In the genomic region with DNA sequence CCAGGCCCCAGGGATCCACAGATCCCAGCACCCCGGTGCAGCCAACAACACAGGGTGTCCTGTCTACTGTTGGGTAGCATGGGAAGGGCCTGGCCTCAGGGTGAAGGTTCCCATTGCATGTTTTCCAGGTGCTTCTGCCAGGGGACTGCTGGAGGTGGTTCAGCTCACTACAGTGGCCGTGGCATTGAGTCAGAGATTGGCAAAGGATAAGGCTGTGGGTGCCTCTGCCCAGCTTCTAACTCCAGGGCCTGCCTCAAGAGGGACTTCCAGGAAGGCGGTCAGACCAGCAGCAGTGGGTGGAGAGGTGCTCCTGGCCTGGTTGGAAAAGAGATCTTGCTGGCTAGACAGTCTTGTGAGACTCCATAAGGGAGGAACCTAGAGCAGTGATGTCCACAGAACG, we compare ENCODE assay signal across 20 cellular contexts. TPM values are rescaled to one million over a fixed set of nuclear protein-coding genes. Genes with fewer than 3 reads are reported as not detected.
A peak's percentile ranks its signal among the peaks of the same experiment; 100 is the strongest.
DNase-seq lines count a peak whose midpoint lies in the region; ATAC-seq, FAIRE-seq and TF ChIP-seq lines count a peak whose summit lies in the region.
"Had no signal": no experiment of that assay in that cellular context is flagged by ENCODE, and none has a peak within 500 bp of the region (broad histone marks: within the 10 kb centered on the region; RNA-seq: fewer than 3 reads in every experiment).

No MANE protein-coding gene starts in this region.

- TF ChIP-seq CTCF in ascending aorta (IDR thresholded peaks at IDR 0.05) (no peak), endothelial cell of umbilical vein (IDR thresholded peaks at IDR 0.05; ENCODE audit: extremely low read depth in 1 of 2, insufficient read depth in 1 of 2, low read depth in 1 of 2, low read length in 2 of 2) (no peak), thoracic aorta (IDR thresholded peaks at IDR 0.05) (no peak)

- H4K20me1 ChIP-seq in endothelial cell of umbilical vein (replicated peaks; ENCODE audit: control insufficient read depth, extremely low read depth, insufficient read depth, low read length): no peaks in the 10 kb centered on the region

- no peak overlapping the region for H3K9ac ChIP-seq in endothelial cell of umbilical vein (replicated peaks; ENCODE audit: extremely low read depth, insufficient read depth, low read length)

- H3K9me3 ChIP-seq in ascending aorta: no peaks in the 10 kb centered on the region
- no peaks in the 10 kb centered on the region for H3K9me3 ChIP-seq in endothelial cell of umbilical vein (replicated peaks; ENCODE audit: control insufficient read depth, insufficient read depth, low read length)
- no peaks in the 10 kb centered on the region for H3K9me3 ChIP-seq in thoracic aorta
- H3K9me3 ChIP-seq: BLaER1 had no signal

- no peaks in the 10 kb centered on the region for H3K9me1 ChIP-seq in endothelial cell of umbilical vein (replicated peaks; ENCODE audit: control insufficient read depth, extremely low read depth, insufficient read depth, low read length)

- POLR2A ChIA-PET in endothelial cell of umbilical vein (lab: Charles Lee): no interaction called here
- POLR2A ChIA-PET in T-cell (lab: Charles Lee): no interaction called here

- TSS peak; percentile 10 for BruUV-seq in endothelial cell of umbilical vein (replicated peaks; lab: Mats Ljungman, UMichigan)

- H3K27me3 ChIP-seq in ascending aorta (no peaks in the 10 kb centered on the region), endothelial cell of umbilical vein (ENCODE audit: control insufficient read depth in 2 of 2, insufficient read depth in 2 of 2, low read length in 2 of 2) (no peaks in the 10 kb centered on the region), thoracic aorta (replicated peaks; ENCODE audit: insufficient read depth) (no peaks in the 10 kb centered on the region)
- H3K27me3 ChIP-seq: BLaER1 had no signal

- H3K4me1 Mint-ChIP-seq in T-cell: no peaks in the 10 kb centered on the region

- peak; percentile 21 for ATAC-seq in thoracic aorta (ENCODE audit: insufficient number of reproducible peaks, low FRiP score, low read depth)
- ATAC-seq in T-cell (replicated peaks in 1 of 4): no peak
- no peak for ATAC-seq in GM18505 (IDR thresholded peaks at IDR 0.05; ENCODE audit: unreplicated experiment)
- ATAC-seq: GM23338, K562 had no signal

- dilution Hi-C loops in endothelial cell of umbilical vein (cut with MboI; ENCODE audit: extremely low pct_ligation_motif_present, low sequenced_read_pairs): no loop called here

- DNase-seq in M059J (ENCODE audit: low read depth) (peak; percentile 35), ascending aorta (ENCODE audit: low spot score in 2 of 2) (no peak), endothelial cell of umbilical vein (ENCODE audit: low read depth, low spot score) (no peak), thoracic aorta (ENCODE audit: low spot score) (no peak), T-helper 2 cell (no peak), T-cell (no peak), NOMO-1 (lab: John Stamatoyannopoulos, UW; ENCODE audit: unreplicated experiment in 2 of 2) (no peak)
- DNase-seq: CD8-positive, alpha-beta memory T cell; DMS 273 treated with DMSO at 0.1 percent for 48 hours; NCI-H1105; NCI-H187 treated with DMSO at 0.1 percent for 48 hours; NCI-H2227 treated with DMSO at 0.1 percent for 48 hours; NCI-H526 treated with DMSO at 0.1 percent for 48 hours; NK-92 treated with Interleukin-12 subunit alpha and Interleukin-12 subunit beta, amount 100 ng/mL, for 24 hours; SHP77 had no signal

- peaks cover 26% of the 10 kb centered on the region for H3K36me3 Mint-ChIP-seq in T-cell

- H3K36me3 ChIP-seq in ascending aorta (peaks cover 96 to 98% of the 10 kb centered on the region in 2 donors), endothelial cell of umbilical vein (ENCODE audit: control insufficient read depth in 2 of 2, extremely low read depth in 1 of 2, insufficient read depth in 2 of 2, low read length in 2 of 2) (peaks cover 37 to 84% of the 10 kb centered on the region in 2 experiments), thoracic aorta (peaks cover 84% of the 10 kb centered on the region)

- peak overlapping the region; percentile 34 to 41 for H3K27ac ChIP-seq in ascending aorta
- no peak overlapping the region for H3K27ac ChIP-seq in endothelial cell of umbilical vein (ENCODE audit: insufficient read depth, low read depth, low read length)
- H3K27ac ChIP-seq in thoracic aorta: peak overlapping the region in 1 of 2 donors; percentile 13

- H3K4me3 ChIP-seq in ascending aorta: no peak overlapping the region
- no peak overlapping the region for H3K4me3 ChIP-seq in endothelial cell of umbilical vein (replicated peaks in 1 of 3; ENCODE audit: insufficient read depth in 1 of 3, low read depth in 1 of 3, low read length in 3 of 3)
- H3K4me3 ChIP-seq in thoracic aorta: no peak overlapping the region
- H3K4me3 ChIP-seq: BLaER1, GM23338, K562 had no signal

- no peak overlapping the region for H3K4me3 Mint-ChIP-seq in T-cell
- H3K4me3 Mint-ChIP-seq: CD8-positive, alpha-beta memory T cell; GM23338 had no signal

- no peaks in the 10 kb centered on the region for H3K27me3 Mint-ChIP-seq in T-cell
- H3K27me3 Mint-ChIP-seq: CD8-positive, alpha-beta memory T cell had no signal

- no peak for TF ChIP-seq POLR2A in endothelial cell of umbilical vein (IDR thresholded peaks at IDR 0.05; ENCODE audit: low read depth, low read length)
- no peak for TF ChIP-seq POLR2A in GM18505 (IDR thresholded peaks at IDR 0.05; ENCODE audit: borderline replicate concordance, extremely low read depth, insufficient read depth, insufficient read length)

- H3K4me1 ChIP-seq in ascending aorta (no peaks in the 10 kb centered on the region), endothelial cell of umbilical vein (ENCODE audit: control insufficient read depth, extremely low read depth, insufficient read depth, low read length) (no peaks in the 10 kb centered on the region), thoracic aorta (ENCODE audit: control insufficient read depth in 1 of 2, low read depth in 2 of 2) (peaks cover 0 to 9% of the 10 kb centered on the region in 2 donors)

- H3K27ac Mint-ChIP-seq in T-cell: no peak overlapping the region
- H3K27ac Mint-ChIP-seq: GM23338 had no signal

- CTCF ChIA-PET in endothelial cell of umbilical vein (lab: Charles Lee): interaction anchor here (1.4 to 1.6 kb wide), 2 partner anchors 10 to 244 kb away, joined by 5 to 8 read pairs; no protein-coding TSS in a partner anchor
- CTCF ChIA-PET in T-cell (lab: Charles Lee): no interaction called here

- H3K9me3 Mint-ChIP-seq in T-cell: no peaks in the 10 kb centered on the region
- H3K9me3 Mint-ChIP-seq: CD8-positive, alpha-beta memory T cell; GM23338 had no signal

- H2AFZ ChIP-seq in endothelial cell of umbilical vein (ENCODE audit: low read depth, low read length): no peak overlapping the region
- H2AFZ ChIP-seq: GM23338 had no signal

- FAIRE-seq in endothelial cell of umbilical vein (lab: Jason Lieb, UNC): no peak
- FAIRE-seq: HTR-8/SVneo, K562 had no signal

- H3K4me2 ChIP-seq in endothelial cell of umbilical vein (ENCODE audit: insufficient read depth, low read length): no peak overlapping the region
- H3K4me2 ChIP-seq: BLaER1, GM23338 had no signal

- intact Hi-C loops in ascending aorta (cut with DNase I): no loop called here
- intact Hi-C loops in endothelial cell of umbilical vein (cut with micrococcal nuclease): loop anchor here (1.0 kb wide), 1 partner anchor 54 kb away; no protein-coding TSS in a partner anchor

- H3K79me2 ChIP-seq in endothelial cell of umbilical vein (ENCODE audit: control insufficient read depth, insufficient read depth, low read length): peaks cover 17% of the 10 kb centered on the region

TF ChIP-seq in endothelial cell of umbilical vein, 7 proteins besides CTCF, POLR2A, EP300 and RAD21:
- TF ChIP-seq EZH2 (IDR thresholded peaks at IDR 0.05; ENCODE audit: borderline replicate concordance, low read depth, low read length, severe bottlenecking): no peak
- TF ChIP-seq MAX (IDR thresholded peaks at IDR 0.05; ENCODE audit: insufficient read depth, insufficient read length): no peak
- TF ChIP-seq MYC (IDR thresholded peaks at IDR 0.05; ENCODE audit: low read depth, low read length): no peak
- no peak for TF ChIP-seq POLR2AphosphoS5 (IDR thresholded peaks at IDR 0.05; ENCODE audit: insufficient read depth, low read depth, low read length)
- TF ChIP-seq JUN (IDR thresholded peaks at IDR 0.05; ENCODE audit: borderline replicate concordance, insufficient read depth, insufficient read length, low read depth): no peak
- TF ChIP-seq FOS (IDR thresholded peaks at IDR 0.05; ENCODE audit: borderline replicate concordance, insufficient read depth, low read length): no peak
- TF ChIP-seq GATA2 (IDR thresholded peaks at IDR 0.05; ENCODE audit: insufficient read depth, insufficient read length, low read depth, low read length): no peak

RNA-seq across cellular contexts. Expression of gene CSNK1E, which starts 20.9 kb away (rescaled TPM):
- total RNA-seq in M059J (2014; rRNA removed; shearing (Covaris generic)): 67.0 and 99.4 TPM in 2 replicates
- 185 TPM for total RNA-seq in ascending aorta
- 261 and 262 TPM in 2 replicates for total RNA-seq in endothelial cell of umbilical vein
- 259 and 277 TPM in 2 replicates for polyA plus RNA-seq in endothelial cell of umbilical vein
- 219 and 257 TPM in 2 replicates for polyA plus RNA-seq in endothelial cell of umbilical vein (2011; cell fraction: cytosol; rRNA removed)
- 481 and 548 TPM in 2 replicates for polyA plus RNA-seq in endothelial cell of umbilical vein (2011; cell fraction: nucleus; rRNA removed)
- polyA plus RNA-seq in endothelial cell of umbilical vein (2012): 120 and 135 TPM in 2 replicates
- polyA minus RNA-seq in endothelial cell of umbilical vein: 225 and 233 TPM in 2 replicates
- 116 TPM for polyA minus RNA-seq in endothelial cell of umbilical vein (2011; cell fraction: cytosol; rRNA and poly(A)+ RNA removed)
- 119 and 139 TPM in 2 replicates for polyA minus RNA-seq in endothelial cell of umbilical vein (2011; cell fraction: nucleus; rRNA and poly(A)+ RNA removed)
- total RNA-seq in thoracic aorta: 100 to 1,000 TPM in 1 of 2 donors, 10 to 100 TPM in 1; 98.1 to 140 TPM
- 100 to 1,000 TPM; 105 to 142 (median 115) TPM for total RNA-seq in T-cell

RNA-seq across cellular contexts. Expression of gene TMEM184B, which starts 23.6 kb away (rescaled TPM):
- 51.0 and 90.7 TPM in 2 replicates for total RNA-seq in M059J (2014; rRNA removed; shearing (Covaris generic))
- total RNA-seq in ascending aorta: 118 TPM
- total RNA-seq in endothelial cell of umbilical vein: 96.6 and 99.8 TPM in 2 replicates
- 72.5 and 88.8 TPM in 2 replicates for polyA plus RNA-seq in endothelial cell of umbilical vein
- polyA plus RNA-seq in endothelial cell of umbilical vein (2011; cell fraction: cytosol; rRNA removed): 51.8 and 64.2 TPM in 2 replicates
- polyA plus RNA-seq in endothelial cell of umbilical vein (2011; cell fraction: nucleus; rRNA removed): 67.8 and 78.0 TPM in 2 replicates
- polyA plus RNA-seq in endothelial cell of umbilical vein (2012): 63.0 and 73.8 TPM in 2 replicates
- polyA minus RNA-seq in endothelial cell of umbilical vein: 54.4 and 68.6 TPM in 2 replicates
- polyA minus RNA-seq in endothelial cell of umbilical vein (2011; cell fraction: cytosol; rRNA and poly(A)+ RNA removed): 21.9 TPM
- 30.2 and 34.5 TPM in 2 replicates for polyA minus RNA-seq in endothelial cell of umbilical vein (2011; cell fraction: nucleus; rRNA and poly(A)+ RNA removed)
- 100 to 1,000 TPM; 134 to 254 TPM for total RNA-seq in thoracic aorta
- total RNA-seq in T-cell: 10 to 100 TPM; 30.8 to 41.3 (median 35.8) TPM
